Comparison of ENCODE assay signal across 27 cellular contexts in the genomic region with DNA sequence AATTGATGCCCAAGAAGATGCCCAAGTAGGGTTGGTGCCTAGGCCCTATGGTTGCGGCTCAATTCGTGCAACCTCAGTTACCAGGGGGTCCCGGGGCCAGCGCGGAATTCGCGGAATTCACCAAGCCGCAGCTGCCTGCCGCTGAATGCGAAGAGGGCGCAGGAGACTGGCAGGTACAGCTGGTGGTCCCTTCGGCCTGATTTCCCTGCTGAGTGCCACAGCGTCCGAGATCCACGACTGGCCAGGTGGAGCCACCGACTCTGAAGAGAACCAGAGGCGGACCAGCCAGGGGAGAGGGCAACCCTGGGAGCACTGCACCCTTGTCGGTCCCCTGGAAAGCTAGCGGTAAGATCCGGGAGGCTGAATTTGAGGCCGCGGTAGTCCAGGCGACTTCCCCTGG. TPM values are rescaled to one million over a fixed set of nuclear protein-coding genes. Genes with fewer than 3 reads are reported as not detected.
"Had no signal": no experiment of that assay in that cellular context is flagged by ENCODE, and none has a peak within 500 bp of the region (broad histone marks: within the 10 kb centered on the region; RNA-seq: fewer than 3 reads in every experiment).

No MANE protein-coding gene starts in this region.

- H3K4me2 ChIP-seq: smooth muscle cell had no signal

- DNase-seq: activated CD4-positive, alpha-beta T cell treated with anti-CD3 and anti-CD28 coated beads for 1 hour; activated CD4-positive, alpha-beta T cell treated with anti-CD3 and anti-CD28 coated beads, Interleukin-2, amount 50 U/mL, for 1 hour; activated CD8-positive, alpha-beta T cell treated with anti-CD3 and anti-CD28 coated beads, Interleukin-2, amount 10 ng/mL, durations not matched to agents 7 days and 5 days; colonic mucosa; esophagus squamous epithelium; head of caudate nucleus; hypothalamus; left cardiac atrium; sigmoid colon; stimulated activated CD4-positive, alpha-beta T cell treated with anti-CD3 and anti-CD28 coated beads, Interleukin-2, amount 100 ng/mL, for 48 hours; stimulated activated naive CD4-positive, alpha-beta T cell treated with Interleukin-2 at 50 U/mL for 16 hours; T-cell had no signal

- H3K9me3 Mint-ChIP-seq: T-helper 2 cell treated with Interferon-gamma antibody and Interleukin-4, amounts not matched to agents 5 μg/mL and 100 μg/mL, for 36 hours had no signal

- H3K4me1 Mint-ChIP-seq: T-cell had no signal

- ATAC-seq: activated CD8-positive, alpha-beta T cell treated with anti-CD3 and anti-CD28 coated beads, Interleukin-2, amount 10 ng/mL, durations not matched to agents 7 days and 5 days; activated naive CD4-positive, alpha-beta T cell treated with anti-CD3 and anti-CD28 coated beads, Interleukin-2, amount 50 U/mL, for 72 hours; gastroesophageal sphincter; left cardiac atrium; T-cell had no signal

- H3K36me3 ChIP-seq: colonic mucosa, esophagus squamous epithelium, gastroesophageal sphincter, sigmoid colon, thoracic aorta, upper lobe of left lung had no signal

- H3K4me1 ChIP-seq: colonic mucosa, gastroesophageal sphincter had no signal

- H3K9me3 ChIP-seq: colonic mucosa, esophagus squamous epithelium, sigmoid colon, thoracic aorta, upper lobe of left lung had no signal

- H3K27ac ChIP-seq: colonic mucosa, esophagus squamous epithelium, gastroesophageal sphincter, sigmoid colon, thoracic aorta, upper lobe of left lung, VCaP had no signal

- H3K4me3 ChIP-seq: colonic mucosa, esophagus squamous epithelium, gastroesophageal sphincter, sigmoid colon, smooth muscle cell, thoracic aorta, upper lobe of left lung had no signal

- H3K4me3 Mint-ChIP-seq: activated CD8-positive, alpha-beta T cell treated with anti-CD3 and anti-CD28 coated beads, Interleukin-2, amount 10 ng/mL, durations not matched to agents 7 days and 5 days; activated T-helper 1 cell treated with anti-CD3 and anti-CD28 coated beads, Interleukin-12 subunit alpha, Interleukin-12 subunit beta, Interleukin-2, Interleukin-4 antibody, amounts not matched to agents 30 ng/mL and 10 ng/mL and 1 ng/mL, durations not matched to agents 14 hours and 24 hours and 36 hours; T-cell; T-helper 2 cell treated with Interferon-gamma antibody and Interleukin-4, amounts not matched to agents 5 μg/mL and 100 μg/mL, for 36 hours had no signal

- H3K27me3 ChIP-seq: colonic mucosa had no signal

- H3K36me3 Mint-ChIP-seq: T-cell had no signal

- H3K27ac Mint-ChIP-seq: activated CD8-positive, alpha-beta T cell treated with anti-CD3 and anti-CD28 coated beads, Interleukin-2, amount 10 ng/mL, durations not matched to agents 7 days and 5 days; activated naive CD4-positive, alpha-beta T cell treated with anti-CD3 and anti-CD28 coated beads, Interleukin-2, amount 50 U/mL, for 72 hours; activated T-helper 1 cell treated with anti-CD3 and anti-CD28 coated beads, Interleukin-12 subunit alpha, Interleukin-12 subunit beta, Interleukin-2, Interleukin-4 antibody, amounts not matched to agents 30 ng/mL and 10 ng/mL and 1 ng/mL, durations not matched to agents 14 hours and 24 hours and 36 hours; T-cell; T-helper 2 cell treated with Interferon-gamma antibody and Interleukin-4, amounts not matched to agents 5 μg/mL and 100 μg/mL, for 36 hours had no signal

RNA-seq across cellular contexts. Expression of gene TFAP2D, which starts 6.8 kb away (rescaled TPM):
- total RNA-seq: activated CD8-positive, alpha-beta T cell treated with anti-CD3 and anti-CD28 coated beads, Interleukin-2, amount 10 ng/mL, durations not matched to agents 7 days and 5 days; activated naive CD4-positive, alpha-beta T cell treated with anti-CD3 and anti-CD28 coated beads, Interleukin-2, amount 50 U/mL, for 72 hours; activated T-helper 1 cell treated with anti-CD3 and anti-CD28 coated beads, Interleukin-12 subunit alpha, Interleukin-12 subunit beta, Interleukin-2, Interleukin-4 antibody, amounts not matched to agents 30 ng/mL and 10 ng/mL and 1 ng/mL, durations not matched to agents 14 hours and 24 hours and 36 hours; bronchial epithelial cell; colonic mucosa; esophagus squamous epithelium; gastroesophageal sphincter; left cardiac atrium; liver; mononuclear cell; myocyte; omental fat pad; posterior vena cava; renal cortical epithelial cell; sigmoid colon; smooth muscle cell; T-cell; thoracic aorta; upper lobe of left lung had no signal
